7 cellular contexts compared by ENCODE assay signal in the genomic region with DNA sequence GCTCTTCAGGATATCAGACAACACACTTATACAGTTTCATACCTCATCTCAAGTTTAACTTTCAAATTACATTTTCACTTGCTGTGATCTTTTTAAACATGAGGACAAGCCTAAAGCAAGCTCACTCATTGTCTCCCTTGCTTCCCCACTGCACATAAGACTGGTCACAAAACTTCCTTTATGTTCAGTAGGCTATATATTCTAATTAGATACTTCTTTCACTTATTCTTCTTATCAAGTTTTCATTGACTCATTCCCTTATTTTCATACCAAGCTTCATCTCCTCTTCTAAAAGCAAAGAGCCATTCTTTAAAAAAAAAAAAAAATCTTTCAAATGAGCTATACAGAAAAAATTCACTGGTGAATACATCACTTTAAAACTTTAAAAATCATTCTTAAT.
"Had no signal": no experiment of that assay in that cellular context is flagged by ENCODE, and none has a peak within 500 bp of the region (broad histone marks: within the 10 kb centered on the region; RNA-seq: fewer than 3 reads in every experiment).

No MANE protein-coding gene starts in this region.

- DNase-seq: H9, HCEC 1CT, KG1 had no signal

- ATAC-seq: K562 had no signal

- FAIRE-seq: H54, HTR-8/SVneo, K562 had no signal

- H3K4me2 ChIP-seq: GM23338 had no signal

- H3K4me3 ChIP-seq: GM23338, K562 had no signal
